ENCODE assay signal across 8 cellular contexts in the genomic region with DNA sequence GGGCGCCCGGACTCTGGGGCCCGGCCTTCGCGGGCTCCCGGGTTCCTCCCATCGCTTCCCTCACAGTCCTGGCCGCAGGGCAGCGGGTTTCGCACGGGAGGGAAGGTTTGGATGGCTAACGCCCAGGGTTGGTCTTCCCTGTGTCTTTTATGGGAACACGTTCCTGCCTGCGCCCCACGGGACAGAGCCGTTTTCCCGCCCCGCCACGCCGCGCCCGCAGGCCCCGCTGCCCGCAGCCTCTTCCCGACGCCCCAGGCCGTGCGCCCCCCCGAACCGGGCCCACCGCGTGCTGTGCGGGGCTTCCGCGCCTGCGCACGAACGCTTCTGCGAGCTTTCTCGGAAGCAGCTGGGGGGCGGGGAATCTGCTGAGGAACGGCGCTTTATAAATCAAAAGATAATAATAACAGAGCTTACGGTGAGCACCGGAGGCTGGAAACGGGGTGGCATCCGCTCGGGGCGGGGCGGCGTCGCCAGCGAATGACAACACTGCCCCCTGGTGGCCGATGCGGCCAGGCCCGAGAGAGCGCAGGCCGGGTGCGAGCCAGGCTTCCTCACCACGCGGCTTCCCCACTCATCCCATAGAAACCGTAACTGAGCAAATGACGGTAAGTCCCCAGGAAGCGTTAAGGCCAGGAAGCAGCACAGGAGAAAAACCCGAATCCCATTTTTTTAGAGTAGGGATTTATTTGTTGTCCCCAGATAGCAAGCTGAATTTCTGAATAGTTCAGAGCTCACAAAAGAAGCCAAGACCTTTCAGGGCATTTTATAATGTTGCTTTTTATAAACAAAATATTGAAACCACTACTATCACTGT.
DNase-seq lines count a peak whose midpoint lies in the region; ATAC-seq and TF ChIP-seq lines count a peak whose summit lies in the region.

No MANE protein-coding gene starts in this region.

- H3K27ac Mint-ChIP-seq in WTC11: no peak overlapping the region

- peak; percentile 59 for ATAC-seq in HG02973 (IDR thresholded peaks at IDR 0.05; ENCODE audit: unreplicated experiment)
- peak; percentile 91 for ATAC-seq in WTC11
- ATAC-seq in HG02870 (IDR thresholded peaks at IDR 0.05; ENCODE audit: unreplicated experiment): no peak

- 4% methylated on average over 62 of the region's 65 CpGs for WGBS in smooth muscle cell (ENCODE audit: low lambda C conversion rate)

- no peaks in the 10 kb centered on the region for H4K20me1 ChIP-seq in smooth muscle cell (ENCODE audit: low read depth)

- TF ChIP-seq CTCF in WTC11 (IDR thresholded peaks at IDR 0.05) (peak; percentile 96), cardiac fibroblast (IDR thresholded peaks at IDR 0.05; ENCODE audit: low read depth, low read length) (peak; percentile 96), smooth muscle cell (IDR thresholded peaks at IDR 0.05; ENCODE audit: borderline replicate concordance, insufficient read depth, poor library complexity, severe bottlenecking) (peak; percentile 100)

- peak overlapping the region; percentile 95 for H3K4me2 ChIP-seq in smooth muscle cell

- POLR2A ChIA-PET in WTC11 (lab: Charles Lee): no interaction called here

- CTCF ChIA-PET in WTC11 (lab: Charles Lee): interaction anchor here (0.6 to 2.6 kb wide), 43 partner anchors 8 to 1028 kb away, joined by 3 to 24 read pairs (median 4); partner anchors contain the start of gene MYLK4

- H3K4me1 Mint-ChIP-seq in WTC11: peaks cover 32% of the 10 kb centered on the region

- H3K36me3 ChIP-seq in smooth muscle cell (ENCODE audit: low read depth): no peaks in the 10 kb centered on the region

- H3F3A ChIP-seq in smooth muscle cell (ENCODE audit: low read depth): peaks cover 6% of the 10 kb centered on the region

- peak overlapping the region; percentile 48 for H3K9ac ChIP-seq in smooth muscle cell (ENCODE audit: low read depth)

- no peaks in the 10 kb centered on the region for H3K9me3 ChIP-seq in smooth muscle cell (replicated peaks; ENCODE audit: low read depth)

- H3K27ac ChIP-seq in smooth muscle cell (ENCODE audit: low read depth): peak overlapping the region; percentile 4

- H3K4me3 Mint-ChIP-seq in WTC11: peak overlapping the region; percentile 63

- peak overlapping the region; percentile 98 for H2AFZ ChIP-seq in smooth muscle cell (ENCODE audit: low read depth)

- H3K79me2 ChIP-seq in smooth muscle cell (ENCODE audit: low read depth): no peaks in the 10 kb centered on the region

- DNase-seq in NCI-H2171 (lab: John Stamatoyannopoulos, UW) (peak; percentile 81), WTC11 (ENCODE audit: low spot score) (peak; percentile 90), cardiac fibroblast (ENCODE audit: low read depth in 2 of 2) (peak; percentile 90 to 94), inferior parietal cortex (ENCODE audit: extremely low spot score) (peak; percentile 80), smooth muscle cell (lab: John Stamatoyannopoulos, UW; ENCODE audit: unreplicated experiment) (peak; percentile 64)

- peaks cover 6% of the 10 kb centered on the region for H3K4me1 ChIP-seq in smooth muscle cell (ENCODE audit: low read depth)

- peaks cover 27% of the 10 kb centered on the region for H3K27me3 Mint-ChIP-seq in WTC11 (ENCODE audit: low read depth)

- no peaks in the 10 kb centered on the region for H3K27me3 ChIP-seq in smooth muscle cell (ENCODE audit: low read depth)

- no peaks in the 10 kb centered on the region for H3K9me3 Mint-ChIP-seq in WTC11

- H3K4me3 ChIP-seq in GM08714 (ENCODE audit: low read length) (peak overlapping the region; percentile 33; the same call in 1 of the 2 replicates), cardiac fibroblast (replicated peaks in 1 of 2; ENCODE audit: low read depth in 2 of 2, low read length in 2 of 2) (peak overlapping the region; percentile 31 to 43), smooth muscle cell (peak overlapping the region; percentile 57)

- H3K36me3 Mint-ChIP-seq in WTC11: no peaks in the 10 kb centered on the region; the same call in 1 of the 2 replicates

TF ChIP-seq in WTC11, 78 proteins besides CTCF, POLR2A, EP300 and RAD21 (continues in another document):
- TF ChIP-seq ZNF416 (CRISPR knock-in tag; IDR thresholded peaks at IDR 0.05) (peak; percentile 98), USF1 (CRISPR knock-in tag; IDR thresholded peaks at IDR 0.05) (no peak), FOXK1 (CRISPR knock-in tag; IDR thresholded peaks at IDR 0.05) (no peak), SOX15 (CRISPR knock-in tag; IDR thresholded peaks at IDR 0.05) (no peak), MYBL2 (CRISPR knock-in tag; IDR thresholded peaks at IDR 0.05) (peak; percentile 88; the same call in 1 of the 2 replicates), ZNF317 (CRISPR knock-in tag; IDR thresholded peaks at IDR 0.05; ENCODE audit: borderline replicate concordance, low read depth) (no peak), ZNF121 (CRISPR knock-in tag; IDR thresholded peaks at IDR 0.05) (no peak), ZNF232 (CRISPR knock-in tag; IDR thresholded peaks at IDR 0.05) (no peak), JAZF1 (CRISPR knock-in tag; IDR thresholded peaks at IDR 0.05) (no peak), ESRRA (CRISPR knock-in tag; IDR thresholded peaks at IDR 0.05; ENCODE audit: borderline replicate concordance) (0 out of 2 replicates have a peak, but pooled peaks have one; percentile 39)
- TF ChIP-seq, protein P1, sequence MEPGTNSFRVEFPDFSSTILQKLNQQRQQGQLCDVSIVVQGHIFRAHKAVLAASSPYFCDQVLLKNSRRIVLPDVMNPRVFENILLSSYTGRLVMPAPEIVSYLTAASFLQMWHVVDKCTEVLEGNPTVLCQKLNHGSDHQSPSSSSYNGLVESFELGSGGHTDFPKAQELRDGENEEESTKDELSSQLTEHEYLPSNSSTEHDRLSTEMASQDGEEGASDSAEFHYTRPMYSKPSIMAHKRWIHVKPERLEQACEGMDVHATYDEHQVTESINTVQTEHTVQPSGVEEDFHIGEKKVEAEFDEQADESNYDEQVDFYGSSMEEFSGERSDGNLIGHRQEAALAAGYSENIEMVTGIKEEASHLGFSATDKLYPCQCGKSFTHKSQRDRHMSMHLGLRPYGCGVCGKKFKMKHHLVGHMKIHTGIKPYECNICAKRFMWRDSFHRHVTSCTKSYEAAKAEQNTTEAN (CRISPR knock-in tag; IDR thresholded peaks at IDR 0.05): peak; percentile 84
- TF ChIP-seq, protein P2, sequence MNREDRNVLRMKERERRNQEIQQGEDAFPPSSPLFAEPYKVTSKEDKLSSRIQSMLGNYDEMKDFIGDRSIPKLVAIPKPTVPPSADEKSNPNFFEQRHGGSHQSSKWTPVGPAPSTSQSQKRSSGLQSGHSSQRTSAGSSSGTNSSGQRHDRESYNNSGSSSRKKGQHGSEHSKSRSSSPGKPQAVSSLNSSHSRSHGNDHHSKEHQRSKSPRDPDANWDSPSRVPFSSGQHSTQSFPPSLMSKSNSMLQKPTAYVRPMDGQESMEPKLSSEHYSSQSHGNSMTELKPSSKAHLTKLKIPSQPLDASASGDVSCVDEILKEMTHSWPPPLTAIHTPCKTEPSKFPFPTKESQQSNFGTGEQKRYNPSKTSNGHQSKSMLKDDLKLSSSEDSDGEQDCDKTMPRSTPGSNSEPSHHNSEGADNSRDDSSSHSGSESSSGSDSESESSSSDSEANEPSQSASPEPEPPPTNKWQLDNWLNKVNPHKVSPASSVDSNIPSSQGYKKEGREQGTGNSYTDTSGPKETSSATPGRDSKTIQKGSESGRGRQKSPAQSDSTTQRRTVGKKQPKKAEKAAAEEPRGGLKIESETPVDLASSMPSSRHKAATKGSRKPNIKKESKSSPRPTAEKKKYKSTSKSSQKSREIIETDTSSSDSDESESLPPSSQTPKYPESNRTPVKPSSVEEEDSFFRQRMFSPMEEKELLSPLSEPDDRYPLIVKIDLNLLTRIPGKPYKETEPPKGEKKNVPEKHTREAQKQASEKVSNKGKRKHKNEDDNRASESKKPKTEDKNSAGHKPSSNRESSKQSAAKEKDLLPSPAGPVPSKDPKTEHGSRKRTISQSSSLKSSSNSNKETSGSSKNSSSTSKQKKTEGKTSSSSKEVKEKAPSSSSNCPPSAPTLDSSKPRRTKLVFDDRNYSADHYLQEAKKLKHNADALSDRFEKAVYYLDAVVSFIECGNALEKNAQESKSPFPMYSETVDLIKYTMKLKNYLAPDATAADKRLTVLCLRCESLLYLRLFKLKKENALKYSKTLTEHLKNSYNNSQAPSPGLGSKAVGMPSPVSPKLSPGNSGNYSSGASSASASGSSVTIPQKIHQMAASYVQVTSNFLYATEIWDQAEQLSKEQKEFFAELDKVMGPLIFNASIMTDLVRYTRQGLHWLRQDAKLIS (CRISPR knock-in tag; IDR thresholded peaks at IDR 0.05; ENCODE audit: borderline replicate concordance): no peak
- TF ChIP-seq, protein P3, sequence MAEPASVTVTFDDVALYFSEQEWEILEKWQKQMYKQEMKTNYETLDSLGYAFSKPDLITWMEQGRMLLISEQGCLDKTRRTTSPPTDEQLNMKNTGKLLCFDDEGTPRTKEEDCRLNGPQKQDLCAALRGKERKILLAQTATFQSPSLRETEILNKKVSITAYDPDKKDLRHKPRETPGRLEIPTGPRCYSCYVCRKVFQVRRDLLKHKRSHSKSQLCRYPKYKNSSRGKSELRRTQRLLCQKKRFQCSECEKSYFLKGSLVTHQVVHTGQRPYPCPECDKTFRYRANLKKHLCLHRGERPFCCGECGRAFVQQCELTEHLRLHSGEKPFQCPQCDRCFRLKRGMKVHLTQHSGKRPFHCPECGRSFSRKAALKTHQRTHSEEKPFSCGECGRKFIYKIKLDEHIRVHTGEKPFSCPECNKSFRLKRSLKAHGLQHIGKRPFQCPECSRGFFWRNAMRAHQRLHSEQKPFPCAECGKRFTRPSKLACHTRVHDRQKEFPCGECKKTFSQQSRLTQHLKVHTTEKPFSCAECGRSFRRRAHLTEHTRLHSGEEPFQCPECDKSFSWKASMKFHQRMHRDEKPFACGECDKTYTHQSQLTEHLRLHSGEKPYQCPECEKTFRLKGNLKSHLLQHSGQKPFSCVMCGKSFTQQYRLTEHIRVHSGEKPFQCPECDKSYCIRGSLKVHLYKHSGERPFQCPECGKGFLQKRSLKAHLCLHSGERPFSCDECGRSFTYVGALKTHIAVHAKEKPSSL (CRISPR knock-in tag; conservative IDR thresholded peaks at IDR 0.05): no peak
